In the genomic region with DNA sequence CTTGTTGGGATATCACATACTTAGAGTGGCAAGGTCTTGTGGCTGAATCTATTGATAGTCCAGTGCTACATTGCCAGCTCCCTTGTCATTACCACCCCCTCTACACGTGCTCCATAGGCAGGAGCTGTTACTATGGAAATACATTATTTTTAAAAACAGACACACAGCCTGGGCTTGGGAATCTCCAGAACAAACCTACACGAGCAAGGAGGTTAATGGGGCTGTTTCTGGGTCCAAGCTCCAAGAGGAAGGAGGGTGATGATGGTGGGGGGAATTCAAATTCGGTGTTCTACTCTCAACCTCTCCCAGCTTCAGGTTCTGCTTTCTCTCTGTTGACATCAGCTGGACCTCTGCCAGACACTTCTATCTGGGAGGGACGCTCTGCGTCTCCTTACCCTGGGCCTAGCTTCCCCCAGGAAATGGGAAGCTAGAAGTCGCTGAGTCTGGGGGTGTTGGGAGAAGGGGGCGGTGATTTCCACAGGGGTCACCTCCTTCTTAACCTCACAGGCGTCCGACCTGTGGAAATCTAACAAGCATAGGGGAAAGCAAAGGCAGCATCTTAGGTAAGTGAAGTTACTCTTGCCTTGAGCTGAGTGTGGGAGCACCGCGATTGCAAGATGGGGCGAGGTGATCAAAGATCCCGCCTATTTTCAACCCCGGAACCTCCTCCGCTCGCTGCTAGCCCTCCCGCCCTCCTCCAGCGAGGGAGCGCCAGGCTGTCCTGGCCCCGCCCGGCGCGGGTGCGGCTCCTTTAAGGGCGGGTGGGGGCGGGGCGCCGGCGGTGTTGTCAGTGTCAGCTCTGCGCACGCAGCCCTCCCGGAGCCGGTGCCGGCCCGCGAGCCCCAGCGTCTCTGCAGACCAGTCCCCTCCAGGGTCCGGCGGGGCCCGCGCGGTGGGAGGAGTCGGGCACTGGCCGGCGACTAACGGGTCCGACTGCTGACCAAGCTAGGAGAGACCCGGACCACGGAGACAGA, we compare ENCODE assay signal across 8 cellular contexts. TPM values are rescaled to one million over a fixed set of nuclear protein-coding genes. Genes with fewer than 3 reads are reported as not detected.
DNase-seq lines count a peak whose midpoint lies in the region; ATAC-seq and TF ChIP-seq lines count a peak whose summit lies in the region.

TSS of gene C2CD2L (plus strand) at position 781 of the 974 bp plus-strand sequence. CDS start 398 bp downstream, outside the sequence.

- 8% methylated on average over 9 of the region's 49 CpGs for WGBS in right lobe of liver (ENCODE audit: insufficient coverage, low coverage, low lambda C conversion rate, missing lambda C conversion rate)

- peaks cover 65% of the 10 kb centered on the region for H3K4me1 ChIP-seq in BLaER1
- peaks cover 0 to 28% (median 4%) of the 10 kb centered on the region in 4 donors for H3K4me1 ChIP-seq in right lobe of liver

- H3K27me3 ChIP-seq in BLaER1 (no peaks in the 10 kb centered on the region), right lobe of liver (no peaks in the 10 kb centered on the region)

- peak within 1 kb of the TSS; percentile 91 for H3K4me3 ChIP-seq in BLaER1
- peak within 1 kb of the TSS; percentile 97 to 98 (median 98) for H3K4me3 ChIP-seq in right lobe of liver

- peak; percentile 63 for TF ChIP-seq POLR2A in right lobe of liver (IDR thresholded peaks at IDR 0.05)

- no peak for TF ChIP-seq CTCF in right lobe of liver (IDR thresholded peaks at IDR 0.05)

- intact Hi-C loops in right lobe of liver (cut with DNase I), result no loop called here

- DNase-seq in NCI-H774 (lab: John Stamatoyannopoulos, UW), result peak; percentile 90
- peak; percentile 69 to 85 for DNase-seq in activated CD4-positive, alpha-beta T cell treated with anti-CD3 and anti-CD28 coated beads, Interleukin-2, amount 50 U/mL, for 24 hours (ENCODE audit: low read depth in 1 of 2, low spot score in 1 of 2)
- peak; percentile 87 for DNase-seq in dermis blood vessel endothelial cell
- DNase-seq in right lobe of liver, result peak; percentile 90 to 92 (median 90)
- peak; percentile 89 for DNase-seq in stimulated activated CD4-positive, alpha-beta T cell treated with anti-CD3 and anti-CD28 coated beads, Interleukin-4, amount 100 ng/mL, for 1 hour

- peaks cover 23% of the 10 kb centered on the region for H3K36me3 ChIP-seq in BLaER1
- peaks cover 0 to 9% (median 6%) of the 10 kb centered on the region in 4 donors for H3K36me3 ChIP-seq in right lobe of liver

- H3K27ac ChIP-seq in BLaER1 (peak within 1 kb of the TSS; percentile 63), right lobe of liver (peak within 1 kb of the TSS; percentile 48 to 75 (median 61))

- no peaks in the 10 kb centered on the region for H3K9me3 ChIP-seq in BLaER1
- no peaks in the 10 kb centered on the region for H3K9me3 ChIP-seq in right lobe of liver

- H3K9ac ChIP-seq in BLaER1, result peak within 1 kb of the TSS; percentile 88

- H4K20me1 ChIP-seq in BLaER1, result peaks cover 18% of the 10 kb centered on the region; the same call in 1 of the 2 replicates

- ATAC-seq in GM19324 (IDR thresholded peaks at IDR 0.05; ENCODE audit: low FRiP score, unreplicated experiment) (peak; percentile 61), HG03521 (IDR thresholded peaks at IDR 0.05; ENCODE audit: unreplicated experiment) (peak; percentile 74), right lobe of liver (peak; percentile 82 to 90 (median 88))

- H3K4me2 ChIP-seq in BLaER1, result peak within 1 kb of the TSS; percentile 99

RNA-seq across cellular contexts. Expression of gene C2CD2L, which starts in this region (rescaled TPM):
- total RNA-seq in dermis blood vessel endothelial cell (2.2 and 5.6 TPM in 2 replicates), right lobe of liver (1 to 10 TPM; 5.4 to 9.7 (median 6.5) TPM)

Comparison
In these comparisons a context has a peak if more than half of its experiments do, and no peak if none do; other contexts are left out.
1. Peak in every context shown above with its lines: DNase-seq, ATAC-seq, H3K4me3 ChIP-seq and H3K27ac ChIP-seq.